Comparison of ENCODE assay signal across 1 cellular context in genomic region chr2:216260629-216261028, GRCh38.
TF ChIP-seq lines count a peak whose summit lies in the region.

No MANE protein-coding gene starts in this region.

TF ChIP-seq in HepG2, 621 proteins besides CTCF, POLR2A, EP300 and RAD21 (continued from another document):
- TF ChIP-seq, protein P1, sequence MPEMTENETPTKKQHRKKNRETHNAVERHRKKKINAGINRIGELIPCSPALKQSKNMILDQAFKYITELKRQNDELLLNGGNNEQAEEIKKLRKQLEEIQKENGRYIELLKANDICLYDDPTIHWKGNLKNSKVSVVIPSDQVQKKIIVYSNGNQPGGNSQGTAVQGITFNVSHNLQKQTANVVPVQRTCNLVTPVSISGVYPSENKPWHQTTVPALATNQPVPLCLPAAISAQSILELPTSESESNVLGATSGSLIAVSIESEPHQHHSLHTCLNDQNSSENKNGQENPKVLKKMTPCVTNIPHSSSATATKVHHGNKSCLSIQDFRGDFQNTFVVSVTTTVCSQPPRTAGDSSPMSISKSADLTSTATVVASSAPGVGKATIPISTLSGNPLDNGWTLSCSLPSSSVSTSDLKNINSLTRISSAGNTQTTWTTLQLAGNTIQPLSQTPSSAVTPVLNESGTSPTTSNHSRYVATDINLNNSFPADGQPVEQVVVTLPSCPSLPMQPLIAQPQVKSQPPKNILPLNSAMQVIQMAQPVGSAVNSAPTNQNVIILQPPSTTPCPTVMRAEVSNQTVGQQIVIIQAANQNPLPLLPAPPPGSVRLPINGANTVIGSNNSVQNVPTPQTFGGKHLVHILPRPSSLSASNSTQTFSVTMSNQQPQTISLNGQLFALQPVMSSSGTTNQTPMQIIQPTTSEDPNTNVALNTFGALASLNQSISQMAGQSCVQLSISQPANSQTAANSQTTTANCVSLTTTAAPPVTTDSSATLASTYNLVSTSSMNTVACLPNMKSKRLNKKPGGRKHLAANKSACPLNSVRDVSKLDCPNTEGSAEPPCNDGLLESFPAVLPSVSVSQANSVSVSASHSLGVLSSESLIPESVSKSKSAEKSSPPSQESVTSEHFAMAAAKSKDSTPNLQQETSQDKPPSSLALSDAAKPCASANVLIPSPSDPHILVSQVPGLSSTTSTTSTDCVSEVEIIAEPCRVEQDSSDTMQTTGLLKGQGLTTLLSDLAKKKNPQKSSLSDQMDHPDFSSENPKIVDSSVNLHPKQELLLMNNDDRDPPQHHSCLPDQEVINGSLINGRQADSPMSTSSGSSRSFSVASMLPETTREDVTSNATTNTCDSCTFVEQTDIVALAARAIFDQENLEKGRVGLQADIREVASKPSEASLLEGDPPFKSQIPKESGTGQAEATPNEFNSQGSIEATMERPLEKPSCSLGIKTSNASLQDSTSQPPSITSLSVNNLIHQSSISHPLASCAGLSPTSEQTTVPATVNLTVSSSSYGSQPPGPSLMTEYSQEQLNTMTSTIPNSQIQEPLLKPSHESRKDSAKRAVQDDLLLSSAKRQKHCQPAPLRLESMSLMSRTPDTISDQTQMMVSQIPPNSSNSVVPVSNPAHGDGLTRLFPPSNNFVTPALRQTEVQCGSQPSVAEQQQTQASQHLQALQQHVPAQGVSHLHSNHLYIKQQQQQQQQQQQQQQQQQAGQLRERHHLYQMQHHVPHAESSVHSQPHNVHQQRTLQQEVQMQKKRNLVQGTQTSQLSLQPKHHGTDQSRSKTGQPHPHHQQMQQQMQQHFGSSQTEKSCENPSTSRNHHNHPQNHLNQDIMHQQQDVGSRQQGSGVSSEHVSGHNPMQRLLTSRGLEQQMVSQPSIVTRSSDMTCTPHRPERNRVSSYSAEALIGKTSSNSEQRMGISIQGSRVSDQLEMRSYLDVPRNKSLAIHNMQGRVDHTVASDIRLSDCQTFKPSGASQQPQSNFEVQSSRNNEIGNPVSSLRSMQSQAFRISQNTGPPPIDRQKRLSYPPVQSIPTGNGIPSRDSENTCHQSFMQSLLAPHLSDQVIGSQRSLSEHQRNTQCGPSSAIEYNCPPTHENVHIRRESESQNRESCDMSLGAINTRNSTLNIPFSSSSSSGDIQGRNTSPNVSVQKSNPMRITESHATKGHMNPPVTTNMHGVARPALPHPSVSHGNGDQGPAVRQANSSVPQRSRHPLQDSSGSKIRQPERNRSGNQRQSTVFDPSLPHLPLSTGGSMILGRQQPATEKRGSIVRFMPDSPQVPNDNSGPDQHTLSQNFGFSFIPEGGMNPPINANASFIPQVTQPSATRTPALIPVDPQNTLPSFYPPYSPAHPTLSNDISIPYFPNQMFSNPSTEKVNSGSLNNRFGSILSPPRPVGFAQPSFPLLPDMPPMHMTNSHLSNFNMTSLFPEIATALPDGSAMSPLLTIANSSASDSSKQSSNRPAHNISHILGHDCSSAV (CRISPR knock-in tag; IDR thresholded peaks at IDR 0.05; ENCODE audit: borderline replicate concordance): no peak
